Comparison of ENCODE assay signal across 22 cellular contexts in genomic region chr3:56087460-56087859, GRCh38.
"Had no signal": no experiment of that assay in that cellular context is flagged by ENCODE, and none has a peak within 500 bp of the region (broad histone marks: within the 10 kb centered on the region; RNA-seq: fewer than 3 reads in every experiment).

No MANE protein-coding gene starts in this region.

- H3K4me3 ChIP-seq: dorsolateral prefrontal cortex, gastrocnemius medialis, mucosa of descending colon, spleen, testis had no signal

- H3K4me1 ChIP-seq: gastrocnemius medialis, spleen, testis had no signal

- H3K9me3 ChIP-seq: gastrocnemius medialis, mucosa of descending colon, spleen, testis had no signal

- H3K27me3 ChIP-seq: dorsolateral prefrontal cortex, gastrocnemius medialis, spleen, testis had no signal

- H3K27ac ChIP-seq: gastrocnemius medialis, spleen, testis had no signal

- ATAC-seq: gastrocnemius medialis; left cardiac atrium; left ventricle myocardium superior; mucosa of descending colon; naive thymus-derived CD8-positive, alpha-beta T cell; sciatic nerve; stimulated activated memory B cell treated with anti-CD40 and anti-IgM and Interleukin-4, amounts not matched to agents 10 μg/mL and 1 μg/mL and 100 μg/mL, for 72 hours; stimulated activated naive CD8-positive, alpha-beta T cell treated with anti-CD3 and anti-CD28 coated beads, Interleukin-15, amount 100 ng/mL, for 72 hours had no signal

- H3K36me3 ChIP-seq: gastrocnemius medialis, spleen had no signal

- DNase-seq: cortex of kidney; dorsolateral prefrontal cortex; effector CD8-positive, alpha-beta T cell; gastrocnemius medialis; glutamatergic neuron; immature natural killer cell; kidney; left cardiac atrium; left ventricle myocardium superior; mammary epithelial cell; mucosa of descending colon; naive thymus-derived CD8-positive, alpha-beta T cell; posterior cingulate gyrus; spleen; stimulated activated CD4-positive, alpha-beta T cell treated with anti-CD3 and anti-CD28 coated beads, Interleukin-15, amount 100 ng/mL, for 24 hours; stimulated activated CD4-positive, alpha-beta T cell treated with anti-CD3 and anti-CD28 coated beads, Interleukin-1b, Interleukin-23, amount 100 ng/mL, for 48 hours; stimulated activated CD4-positive, alpha-beta T cell treated with anti-CD3 and anti-CD28 coated beads, Interleukin-4, amount 100 ng/mL, for 24 hours; stimulated activated naive CD8-positive, alpha-beta T cell treated with anti-CD3 and anti-CD28 coated beads, Interleukin-15, amount 100 ng/mL, for 72 hours; testis; trophoblast cell had no signal
